Comparison of ENCODE assay signal across 25 cellular contexts in genomic region chr2:9315280-9315847, GRCh38.
DNase-seq lines count a peak whose midpoint lies in the region; ATAC-seq and TF ChIP-seq lines count a peak whose summit lies in the region.
"Had no signal": no experiment of that assay in that cellular context is flagged by ENCODE, and none has a peak within 500 bp of the region (broad histone marks: within the 10 kb centered on the region; RNA-seq: fewer than 3 reads in every experiment).

No MANE protein-coding gene starts in this region.

- peaks cover 10% of the 10 kb centered on the region for H4K20me1 ChIP-seq in PC-9 (ENCODE audit: insufficient read depth)

- no peak for TF ChIP-seq POLR2A in sigmoid colon (IDR thresholded peaks at IDR 0.05)

- no peaks in the 10 kb centered on the region for H3K4me1 Mint-ChIP-seq in natural killer cell

- H3K4me2 ChIP-seq in PC-9, result no peak overlapping the region

- DNase-seq in PC-9 (peak; percentile 59 to 89), epithelial cell of proximal tubule (ENCODE audit: low read depth) (peak; percentile 87), left kidney (ENCODE audit: low read depth, low spot score) (peak; percentile 84), sigmoid colon (no peak), natural killer cell (no peak), NCI-H1092 (lab: John Stamatoyannopoulos, UW) (no peak)
- DNase-seq: activated CD4-positive, alpha-beta T cell treated with anti-CD3 and anti-CD28 coated beads for 4 hours; activated naive CD8-positive, alpha-beta T cell treated with anti-CD3 and anti-CD28 coated beads for 36 hours; CD4-positive, alpha-beta memory T cell; DMS79; foreskin fibroblast; hypothalamus; Kasumi-1; left cardiac atrium; midbrain; NCI-H2171; NCI-H526; psoas muscle; spleen; upper lobe of right lung had no signal

- no peaks in the 10 kb centered on the region for H3K27me3 ChIP-seq in PC-9 (ENCODE audit: insufficient read depth, low read depth)
- H3K27me3 ChIP-seq in sigmoid colon, result no peaks in the 10 kb centered on the region
- H3K27me3 ChIP-seq: upper lobe of right lung had no signal

- H3K4me1 ChIP-seq in PC-9 (replicated peaks; ENCODE audit: insufficient read depth) (peaks cover 28% of the 10 kb centered on the region), sigmoid colon (peaks cover 0 to 53% (median 42%) of the 10 kb centered on the region in 4 donors)

- TF ChIP-seq CTCF in PC-9 (conservative IDR thresholded peaks at IDR 0.05), result no peak
- TF ChIP-seq CTCF in epithelial cell of proximal tubule (conservative IDR thresholded peaks at IDR 0.05; ENCODE audit: low read depth, low read length), result no peak
- no peak for TF ChIP-seq CTCF in sigmoid colon (IDR thresholded peaks at IDR 0.05)
- TF ChIP-seq CTCF in natural killer cell (IDR thresholded peaks at IDR 0.05), result no peak

- H3K36me3 ChIP-seq in PC-9 (ENCODE audit: low read depth) (peaks cover 19% of the 10 kb centered on the region), sigmoid colon (no peaks in the 10 kb centered on the region)
- H3K36me3 ChIP-seq: spleen, upper lobe of right lung had no signal

- no peaks in the 10 kb centered on the region for H3K9me2 ChIP-seq in PC-9 (ENCODE audit: insufficient read depth)

- no peak overlapping the region for H3K4me3 Mint-ChIP-seq in natural killer cell
- H3K4me3 Mint-ChIP-seq: activated naive CD8-positive, alpha-beta T cell treated with anti-CD3 and anti-CD28 coated beads for 36 hours; CD4-positive, alpha-beta memory T cell; neural crest cell had no signal

- H3K4me3 ChIP-seq in PC-9 (no peak overlapping the region), epithelial cell of proximal tubule (ENCODE audit: low read depth, low read length) (no peak overlapping the region), sigmoid colon (no peak overlapping the region)
- H3K4me3 ChIP-seq: coronary artery, psoas muscle, spleen, upper lobe of right lung had no signal

- peaks cover 49% of the 10 kb centered on the region for H3F3A ChIP-seq in PC-9 (ENCODE audit: insufficient read depth, low read depth)

- 86 to 90% methylated on average over 16 of the region's 16 CpGs for WGBS in sigmoid colon, 2 donors

- peaks cover 0 to 8% of the 10 kb centered on the region in 2 donors for H3K27me3 Mint-ChIP-seq in natural killer cell (ENCODE audit: low read depth in 2 of 2)
- H3K27me3 Mint-ChIP-seq: activated naive CD8-positive, alpha-beta T cell treated with anti-CD3 and anti-CD28 coated beads for 36 hours had no signal

- no peaks in the 10 kb centered on the region for H3K36me3 Mint-ChIP-seq in natural killer cell
- H3K36me3 Mint-ChIP-seq: activated naive CD8-positive, alpha-beta T cell treated with anti-CD3 and anti-CD28 coated beads for 36 hours; CD4-positive, alpha-beta memory T cell had no signal

- H3K9me3 ChIP-seq in PC-9 (ENCODE audit: insufficient read depth, low read depth) (no peaks in the 10 kb centered on the region), sigmoid colon (no peaks in the 10 kb centered on the region)
- H3K9me3 ChIP-seq: psoas muscle, spleen, upper lobe of right lung had no signal

- CTCF ChIA-PET in PC-9 (lab: Charles Lee), result interaction anchor here (0.6 to 0.9 kb wide), 2 partner anchors 71 to 72 kb away, joined by 3 to 5 read pairs; no protein-coding TSS in a partner anchor

- intact Hi-C loops in PC-9 (cut with micrococcal nuclease; ENCODE audit: unreplicated experiment), result loop anchor here (1.0 to 5.0 kb wide), 5 partner anchors 18 to 108 kb away; no protein-coding TSS in a partner anchor
- intact Hi-C loops in sigmoid colon (cut with DNase I), result no loop called here
- intact Hi-C loops in natural killer cell (cut with micrococcal nuclease), result no loop called here

- H3K27ac ChIP-seq in PC-9 (no peak overlapping the region), sigmoid colon (peak overlapping the region in 3 of 4 donors; percentile 26 to 72 (median 26))
- H3K27ac ChIP-seq: coronary artery, psoas muscle, spleen, upper lobe of right lung had no signal

- H3K79me2 ChIP-seq in PC-9 (ENCODE audit: low read depth), result peaks cover 75% of the 10 kb centered on the region

- TF ChIP-seq EP300 in sigmoid colon (IDR thresholded peaks at IDR 0.05), result no peak

- H3K9me3 Mint-ChIP-seq in natural killer cell, result no peaks in the 10 kb centered on the region
- H3K9me3 Mint-ChIP-seq: activated naive CD8-positive, alpha-beta T cell treated with anti-CD3 and anti-CD28 coated beads for 36 hours; CD4-positive, alpha-beta memory T cell; neural crest cell had no signal

- H3K27ac Mint-ChIP-seq in natural killer cell, result no peak overlapping the region
- H3K27ac Mint-ChIP-seq: activated naive CD8-positive, alpha-beta T cell treated with anti-CD3 and anti-CD28 coated beads for 36 hours; CD4-positive, alpha-beta memory T cell had no signal

- ATAC-seq in GM19395 (IDR thresholded peaks at IDR 0.05; ENCODE audit: unreplicated experiment) (no peak), HG02642 (IDR thresholded peaks at IDR 0.05; ENCODE audit: poor library complexity, unreplicated experiment) (no peak), natural killer cell (no peak)
- ATAC-seq: left cardiac atrium, psoas muscle, Right ventricle myocardium inferior, upper lobe of right lung had no signal

- no peak overlapping the region for H2AFZ ChIP-seq in PC-9

- no TSS peak for BruUV-seq in PC-9 (replicated peaks; lab: Mats Ljungman, UMichigan)

- POLR2A ChIA-PET in PC-9 (lab: Charles Lee; ENCODE audit: unreplicated experiment), result interaction anchor here (0.6 to 0.9 kb wide), 2 partner anchors 80 to 531 kb away, joined by 4 to 5 read pairs; no protein-coding TSS in a partner anchor

Comparison
In these comparisons a context has a peak if more than half of its experiments do, and no peak if none do; other contexts are left out.
1. DNase-seq: peak in PC-9 (2 of 2), epithelial cell of proximal tubule (single experiment) and left kidney (single experiment); none in sigmoid colon (single experiment), natural killer cell (single experiment) and NCI-H1092 (single experiment).